Comparison of ENCODE assay signal across 12 cellular contexts in genomic region chr1:19073311-19074186, GRCh38.
A peak's percentile ranks its signal among the peaks of the same experiment; 100 is the strongest.
DNase-seq lines count a peak whose midpoint lies in the region; ATAC-seq and TF ChIP-seq lines count a peak whose summit lies in the region.
"Had no signal": no experiment of that assay in that cellular context is flagged by ENCODE, and none has a peak within 500 bp of the region (broad histone marks: within the 10 kb centered on the region; RNA-seq: fewer than 3 reads in every experiment).

No MANE protein-coding gene starts in this region.

- 10% methylated on average over 18 of the region's 23 CpGs for WGBS in mammary epithelial cell (ENCODE audit: low coverage, missing lambda C conversion rate)
- WGBS in liver = 38% methylated on average over 23 of the region's 23 CpGs

- intact Hi-C loops in activated naive CD4-positive, alpha-beta T cell treated with anti-CD3 and anti-CD28 coated beads for 36 hours (cut with micrococcal nuclease) = loop anchor here (1.0 to 2.0 kb wide), 3 partner anchors 62 to 171 kb away; partner anchors contain the start of gene ALDH4A1
- intact Hi-C loops in mammary epithelial cell (cut with micrococcal nuclease) (no loop called here), upper lobe of right lung (cut with DNase I) (no loop called here)

- CTCF ChIA-PET in activated naive CD4-positive, alpha-beta T cell treated with anti-CD3 and anti-CD28 coated beads for 36 hours (lab: Charles Lee) = interaction anchor here (0.8 to 4.6 kb wide), 5 partner anchors 40 to 189 kb away, joined by 3 to 22 read pairs (median 4); no protein-coding TSS in a partner anchor
- CTCF ChIA-PET in mammary epithelial cell (lab: Charles Lee; ENCODE audit: low non-redundant PET) = no interaction called here

- no TSS peak for BruUV-seq in mammary epithelial cell (replicated peaks; lab: Mats Ljungman, UMichigan)

- H3K4me2 ChIP-seq in mammary epithelial cell (ENCODE audit: insufficient read depth, low read depth, low read length) = peak overlapping the region; percentile 43
- H3K4me2 ChIP-seq: KMS-11 had no signal

- H3K9me3 Mint-ChIP-seq in activated naive CD4-positive, alpha-beta T cell treated with anti-CD3 and anti-CD28 coated beads for 36 hours = no peaks in the 10 kb centered on the region

- H3K27ac Mint-ChIP-seq in activated naive CD4-positive, alpha-beta T cell treated with anti-CD3 and anti-CD28 coated beads for 36 hours = peak overlapping the region; percentile 74

- dilution Hi-C loops in mammary epithelial cell (cut with HindIII; ENCODE audit: low sequenced_read_pairs) = no loop called here

- H3K36me3 Mint-ChIP-seq in activated naive CD4-positive, alpha-beta T cell treated with anti-CD3 and anti-CD28 coated beads for 36 hours (ENCODE audit: low read depth) = peaks cover 46% of the 10 kb centered on the region

- H3K27ac ChIP-seq in mammary epithelial cell (ENCODE audit: insufficient read depth, low read depth, low read length) (peak overlapping the region; percentile 53), liver (ENCODE audit: low read depth in 1 of 2, low read length in 2 of 2) (peak overlapping the region; percentile 70 to 71), upper lobe of right lung (peak overlapping the region; percentile 30)
- H3K27ac ChIP-seq: KMS-11, SJCRH30 had no signal

- TF ChIP-seq CTCF in mammary epithelial cell (conservative IDR thresholded peaks at IDR 0.05 in 1 of 2, IDR thresholded peaks at IDR 0.05 in 1 of 2; ENCODE audit: extremely low read depth in 1 of 2, insufficient read depth in 1 of 2, low read depth in 1 of 2, low read length in 2 of 2) (no peak), liver (IDR thresholded peaks at IDR 0.05; ENCODE audit: low read depth, low read length, missing input control) (no peak), upper lobe of right lung (IDR thresholded peaks at IDR 0.05) (no peak)

- no peak for ATAC-seq in upper lobe of right lung

- peaks cover 3% of the 10 kb centered on the region for H4K20me1 ChIP-seq in mammary epithelial cell (ENCODE audit: insufficient read depth, low read length)

- no peak overlapping the region for H3K4me3 Mint-ChIP-seq in activated naive CD4-positive, alpha-beta T cell treated with anti-CD3 and anti-CD28 coated beads for 36 hours

- H3K4me3 ChIP-seq in mammary epithelial cell (replicated peaks in 1 of 3; ENCODE audit: insufficient read depth in 1 of 3, low read depth in 2 of 3, low read length in 3 of 3) = no peak overlapping the region
- H3K4me3 ChIP-seq in liver (ENCODE audit: low read depth in 1 of 3, low read length in 3 of 3) = no peak overlapping the region
- H3K4me3 ChIP-seq in upper lobe of right lung = no peak overlapping the region
- H3K4me3 ChIP-seq: esophagus muscularis mucosa, HAP-1, SJCRH30 had no signal

- no peak for DNase-seq in activated naive CD4-positive, alpha-beta T cell treated with anti-CD3 and anti-CD28 coated beads for 36 hours
- DNase-seq in activated naive CD4-positive, alpha-beta T cell (lab: John Stamatoyannopoulos, UW) = no peak
- peak; percentile 75 for DNase-seq in mammary epithelial cell
- DNase-seq in upper lobe of right lung = no peak
- no peak for DNase-seq in stimulated activated CD4-positive, alpha-beta T cell treated with anti-CD3 and anti-CD28 coated beads, Interleukin-12 subunit alpha, Interleukin-12 subunit beta, amount 100 ng/mL, for 4 hours
- no peak for DNase-seq in AML-193 (lab: John Stamatoyannopoulos, UW)
- no peak for DNase-seq in NCI-H1436 treated with DMSO at 0.1 percent for 48 hours (lab: John Stamatoyannopoulos, UW)
- DNase-seq: SJCRH30 had no signal

- H2AFZ ChIP-seq in mammary epithelial cell (ENCODE audit: low read depth, low read length) = no peak overlapping the region

- H3K9me3 ChIP-seq in mammary epithelial cell (replicated peaks; ENCODE audit: insufficient read depth, low read length) (no peaks in the 10 kb centered on the region), liver (ENCODE audit: control insufficient read depth in 4 of 4, low read length in 3 of 4) (no peaks in the 10 kb centered on the region), upper lobe of right lung (no peaks in the 10 kb centered on the region)
- H3K9me3 ChIP-seq: esophagus muscularis mucosa, HAP-1, SJCRH30 had no signal

- peak in 1 of 2 donors; percentile 19 for TF ChIP-seq RAD21 in liver (IDR thresholded peaks at IDR 0.05)

- H3K4me1 Mint-ChIP-seq in activated naive CD4-positive, alpha-beta T cell treated with anti-CD3 and anti-CD28 coated beads for 36 hours (ENCODE audit: low read depth) = peaks cover 59% of the 10 kb centered on the region

- H3K27me3 ChIP-seq in mammary epithelial cell (ENCODE audit: insufficient read depth, low read length) (no peaks in the 10 kb centered on the region), liver (ENCODE audit: control insufficient read depth in 4 of 4, insufficient read depth in 4 of 4, low read length in 3 of 4) (no peaks in the 10 kb centered on the region), upper lobe of right lung (no peaks in the 10 kb centered on the region)
- H3K27me3 ChIP-seq: esophagus muscularis mucosa, SJCRH30 had no signal

- peaks cover 48% of the 10 kb centered on the region for H3K4me1 ChIP-seq in mammary epithelial cell (ENCODE audit: insufficient read depth, low read length)
- H3K4me1 ChIP-seq in liver (ENCODE audit: control insufficient read depth in 4 of 4, insufficient read depth in 4 of 4, low read length in 3 of 4) = peaks cover 29 to 74% (median 61%) of the 10 kb centered on the region in 4 donors
- peaks cover 24% of the 10 kb centered on the region for H3K4me1 ChIP-seq in upper lobe of right lung
- H3K4me1 ChIP-seq: HAP-1, SJCRH30 had no signal

- peak overlapping the region; percentile 20 for H3K9ac ChIP-seq in mammary epithelial cell (ENCODE audit: insufficient read depth, low read length)
- no peak overlapping the region for H3K9ac ChIP-seq in liver (ENCODE audit: low read depth in 1 of 2, low read length in 2 of 2)
- H3K9ac ChIP-seq: KMS-11 had no signal

- in situ Hi-C loops in mammary epithelial cell (cut with MboI; ENCODE audit: low sequenced_read_pairs in 2 of 2) = loop anchor here in 1 of 2 donors (10.0 kb wide), 1 partner anchor 169 kb away; the partner anchor contains the start of gene ALDH4A1

- H3K79me2 ChIP-seq in mammary epithelial cell (ENCODE audit: insufficient read depth, low read length) = no peaks in the 10 kb centered on the region

- H3K27me3 Mint-ChIP-seq in activated naive CD4-positive, alpha-beta T cell treated with anti-CD3 and anti-CD28 coated beads for 36 hours (ENCODE audit: low read depth) = no peaks in the 10 kb centered on the region

- H3K36me3 ChIP-seq in mammary epithelial cell (ENCODE audit: insufficient read depth, low read length) (peaks cover 13% of the 10 kb centered on the region), liver (ENCODE audit: control insufficient read depth in 4 of 4, insufficient read depth in 3 of 4, low read depth in 1 of 4, low read length in 3 of 4) (peaks cover 8 to 27% (median 23%) of the 10 kb centered on the region in 4 donors), upper lobe of right lung (peaks cover 52% of the 10 kb centered on the region)

TF ChIP-seq in liver, 16 proteins besides CTCF, POLR2A, EP300 and RAD21:
- TF ChIP-seq NR2F2 (IDR thresholded peaks at IDR 0.05) (no peak), HNF4A (conservative IDR thresholded peaks at IDR 0.05) (peak; percentile 31), FOXA2 (IDR thresholded peaks at IDR 0.05) (peak; percentile 74), ATF3 (IDR thresholded peaks at IDR 0.05) (no peak), JUND (IDR thresholded peaks at IDR 0.05) (no peak), FOXA1 (IDR thresholded peaks at IDR 0.05) (peak; percentile 65), REST (IDR thresholded peaks at IDR 0.05) (no peak), SP1 (IDR thresholded peaks at IDR 0.05) (peak; percentile 29), TAF1 (conservative IDR thresholded peaks at IDR 0.05) (no peak), RXRA (IDR thresholded peaks at IDR 0.05) (peak in 1 of 2 donors; percentile 38), MAX (IDR thresholded peaks at IDR 0.05) (peak; percentile 37), EGR1 (IDR thresholded peaks at IDR 0.05; ENCODE audit: low read depth in 2 of 2) (no peak)
